8 cellular contexts compared by ENCODE assay signal in the genomic region with DNA sequence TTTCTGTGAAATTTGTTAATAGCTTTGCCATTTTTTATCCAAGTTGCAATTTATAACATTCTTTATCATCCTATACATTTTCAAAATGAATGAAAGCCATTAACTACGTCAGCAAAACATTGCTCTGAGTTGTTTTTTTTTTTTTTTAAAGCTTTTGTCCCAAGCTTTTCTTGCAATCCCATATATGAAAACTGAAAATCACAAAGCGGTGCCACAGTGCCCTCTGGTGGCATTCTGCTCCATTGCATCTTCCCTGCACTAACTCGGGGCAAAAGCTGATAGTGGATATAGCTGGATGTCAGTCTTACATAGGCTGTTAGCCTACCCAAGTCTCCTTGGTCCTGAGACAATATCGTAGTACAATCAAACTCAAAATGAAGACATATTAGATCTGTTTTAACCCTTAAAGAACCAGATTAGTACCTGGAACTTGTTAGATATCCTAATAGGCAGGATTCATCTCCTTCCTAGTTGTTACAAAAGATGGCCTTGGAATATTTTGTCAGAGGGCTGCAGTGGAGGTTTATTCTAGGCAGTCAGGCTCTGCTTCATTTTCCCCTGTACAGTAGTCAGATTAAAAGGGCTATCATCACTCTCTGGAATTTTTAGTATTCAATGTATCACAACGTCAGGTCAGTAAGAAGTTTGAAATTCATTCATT.
A peak's percentile ranks its signal among the peaks of the same experiment; 100 is the strongest.
DNase-seq lines count a peak whose midpoint lies in the region; ATAC-seq and TF ChIP-seq lines count a peak whose summit lies in the region.

No MANE protein-coding gene starts in this region.

- no peaks in the 10 kb centered on the region for H3K4me1 ChIP-seq in mucosa of descending colon (ENCODE audit: low read depth)

- no peak overlapping the region for H3K4me3 Mint-ChIP-seq in CD14-positive monocyte
- no peak overlapping the region for H3K4me3 Mint-ChIP-seq in activated CD4-positive, alpha-beta memory T cell treated with anti-CD3 and anti-CD28 coated beads, Interleukin-2, amount 10 ng/mL, durations not matched to agents 7 days and 5 days
- no peak overlapping the region for H3K4me3 Mint-ChIP-seq in stimulated activated naive CD8-positive, alpha-beta T cell treated with anti-CD3 and anti-CD28 coated beads, Interleukin-15, amount 100 ng/mL, for 72 hours

- ATAC-seq in GM18909 (IDR thresholded peaks at IDR 0.05; ENCODE audit: poor library complexity, unreplicated experiment): peak; percentile 83
- ATAC-seq in HG03175 (IDR thresholded peaks at IDR 0.05; ENCODE audit: unreplicated experiment): peak; percentile 78
- ATAC-seq in mucosa of descending colon: peak; percentile 87
- peak; percentile 52 for ATAC-seq in stimulated activated naive CD8-positive, alpha-beta T cell treated with anti-CD3 and anti-CD28 coated beads, Interleukin-15, amount 100 ng/mL, for 72 hours

- no peak overlapping the region for H3K27ac Mint-ChIP-seq in CD14-positive monocyte
- H3K27ac Mint-ChIP-seq in activated CD4-positive, alpha-beta memory T cell treated with anti-CD3 and anti-CD28 coated beads, Interleukin-2, amount 10 ng/mL, durations not matched to agents 7 days and 5 days: no peak overlapping the region
- no peak overlapping the region for H3K27ac Mint-ChIP-seq in stimulated activated naive CD8-positive, alpha-beta T cell treated with anti-CD3 and anti-CD28 coated beads, Interleukin-15, amount 100 ng/mL, for 72 hours

- DNase-seq in CD14-positive monocyte (ENCODE audit: low spot score): no peak
- DNase-seq in NCI-H345 treated with DMSO at 0.1 percent for 48 hours (lab: John Stamatoyannopoulos, UW; ENCODE audit: unreplicated experiment): peak; percentile 46
- DNase-seq in activated CD4-positive, alpha-beta memory T cell treated with anti-CD3 and anti-CD28 coated beads, Interleukin-2, amount 10 ng/mL, durations not matched to agents 7 days and 5 days: peak; percentile 54
- peak; percentile 64 for DNase-seq in epithelial cell of esophagus (ENCODE audit: low read depth)
- DNase-seq in mucosa of descending colon: peak in 2 of 3 donors; percentile 68 to 72
- DNase-seq in stimulated activated naive CD8-positive, alpha-beta T cell treated with anti-CD3 and anti-CD28 coated beads, Interleukin-15, amount 100 ng/mL, for 72 hours: peak; percentile 23 to 32

- no peaks in the 10 kb centered on the region for H3K9me3 Mint-ChIP-seq in CD14-positive monocyte
- no peaks in the 10 kb centered on the region for H3K9me3 Mint-ChIP-seq in activated CD4-positive, alpha-beta memory T cell treated with anti-CD3 and anti-CD28 coated beads, Interleukin-2, amount 10 ng/mL, durations not matched to agents 7 days and 5 days
- no peaks in the 10 kb centered on the region for H3K9me3 Mint-ChIP-seq in stimulated activated naive CD8-positive, alpha-beta T cell treated with anti-CD3 and anti-CD28 coated beads, Interleukin-15, amount 100 ng/mL, for 72 hours

- CTCF ChIA-PET in activated CD4-positive, alpha-beta memory T cell treated with anti-CD3 and anti-CD28 coated beads, Interleukin-2, amount 10 ng/mL, durations not matched to agents 7 days and 5 days (lab: Charles Lee): interaction anchor here (0.6 to 1.8 kb wide), 14 partner anchors 8 to 1400 kb away, joined by 3 to 11 read pairs (median 3); no protein-coding TSS in a partner anchor

- H3K27me3 Mint-ChIP-seq in CD14-positive monocyte (ENCODE audit: low read depth in 3 of 3): peaks cover 0 to 2% (median 0%) of the 10 kb centered on the region in 3 donors
- H3K27me3 Mint-ChIP-seq in activated CD4-positive, alpha-beta memory T cell treated with anti-CD3 and anti-CD28 coated beads, Interleukin-2, amount 10 ng/mL, durations not matched to agents 7 days and 5 days: no peaks in the 10 kb centered on the region
- no peaks in the 10 kb centered on the region for H3K27me3 Mint-ChIP-seq in stimulated activated naive CD8-positive, alpha-beta T cell treated with anti-CD3 and anti-CD28 coated beads, Interleukin-15, amount 100 ng/mL, for 72 hours

- H3K36me3 ChIP-seq in mucosa of descending colon (ENCODE audit: low read depth): no peaks in the 10 kb centered on the region

- H3K4me3 ChIP-seq in epithelial cell of esophagus (ENCODE audit: low read length) (no peak overlapping the region), mucosa of descending colon (no peak overlapping the region)

- intact Hi-C loops in CD14-positive monocyte (cut with micrococcal nuclease) (no loop called here), mucosa of descending colon (cut with DNase I, micrococcal nuclease) (loop anchor here in 1 of 2 donors (10.0 kb wide), 1 partner anchor 338 kb away; no protein-coding TSS in a partner anchor)

- H3K4me1 Mint-ChIP-seq in CD14-positive monocyte: no peaks in the 10 kb centered on the region
- no peaks in the 10 kb centered on the region for H3K4me1 Mint-ChIP-seq in activated CD4-positive, alpha-beta memory T cell treated with anti-CD3 and anti-CD28 coated beads, Interleukin-2, amount 10 ng/mL, durations not matched to agents 7 days and 5 days
- H3K4me1 Mint-ChIP-seq in stimulated activated naive CD8-positive, alpha-beta T cell treated with anti-CD3 and anti-CD28 coated beads, Interleukin-15, amount 100 ng/mL, for 72 hours: no peaks in the 10 kb centered on the region

- H3K36me3 Mint-ChIP-seq in CD14-positive monocyte: no peaks in the 10 kb centered on the region
- no peaks in the 10 kb centered on the region for H3K36me3 Mint-ChIP-seq in activated CD4-positive, alpha-beta memory T cell treated with anti-CD3 and anti-CD28 coated beads, Interleukin-2, amount 10 ng/mL, durations not matched to agents 7 days and 5 days (ENCODE audit: low read depth)

- no peaks in the 10 kb centered on the region for H3K9me3 ChIP-seq in mucosa of descending colon

- POLR2A ChIA-PET in activated CD4-positive, alpha-beta memory T cell treated with anti-CD3 and anti-CD28 coated beads, Interleukin-2, amount 10 ng/mL, durations not matched to agents 7 days and 5 days (lab: Charles Lee): no interaction called here

- TF ChIP-seq CTCF in CD14-positive monocyte (IDR thresholded peaks at IDR 0.05) (peak; percentile 95), epithelial cell of esophagus (IDR thresholded peaks at IDR 0.05; ENCODE audit: insufficient read depth, low read depth, low read length, missing control alignments) (peak; percentile 98), mucosa of descending colon (IDR thresholded peaks at IDR 0.05) (peak; percentile 88)
